Comparison of ENCODE assay signal across 9 cellular contexts in genomic region chr6:35311390-35312075, GRCh38. TPM values are rescaled to one million over a fixed set of nuclear protein-coding genes. Genes with fewer than 3 reads are reported as not detected.
DNase-seq lines count a peak whose midpoint lies in the region; ATAC-seq lines count a peak whose summit lies in the region.
"Had no signal": no experiment of that assay in that cellular context is flagged by ENCODE, and none has a peak within 500 bp of the region (broad histone marks: within the 10 kb centered on the region; RNA-seq: fewer than 3 reads in every experiment).

No MANE protein-coding gene starts in this region.

- POLR2A ChIA-PET in activated naive CD8-positive, alpha-beta T cell treated with anti-CD3 and anti-CD28 coated beads, Interleukin-2, amount 10 ng/mL, durations not matched to agents 7 days and 5 days (lab: Charles Lee): interaction anchor here (2.1 to 3.3 kb wide), 3 partner anchors 12 to 140 kb away, joined by 8 to 86 read pairs (median 9); partner anchors contain the start of genes DEF6 and FANCE

- DNase-seq in T-helper 2 cell treated with Interferon-gamma antibody and Interleukin-4, amounts not matched to agents 5 μg/mL and 100 μg/mL, for 36 hours (ENCODE audit: low spot score): peak; percentile 42
- DNase-seq in activated naive CD8-positive, alpha-beta T cell treated with anti-CD3 and anti-CD28 coated beads, Interleukin-2, amount 10 ng/mL, durations not matched to agents 7 days and 5 days: peak; percentile 70
- DNase-seq in stimulated activated CD4-positive, alpha-beta T cell treated with anti-CD3 and anti-CD28 coated beads, Interleukin-1b, Interleukin-23, amount 100 ng/mL, for 48 hours: peak; percentile 38
- DNase-seq in SHP77 treated with DMSO at 0.1 percent for 48 hours (lab: John Stamatoyannopoulos, UW) (no peak), NCI-H526 treated with DMSO at 0.1 percent for 48 hours (lab: John Stamatoyannopoulos, UW) (no peak), MG63 (no peak)
- DNase-seq: EL had no signal

- no peaks in the 10 kb centered on the region for H3K27me3 Mint-ChIP-seq in T-helper 2 cell treated with Interferon-gamma antibody and Interleukin-4, amounts not matched to agents 5 μg/mL and 100 μg/mL, for 36 hours (ENCODE audit: low read depth)
- no peaks in the 10 kb centered on the region for H3K27me3 Mint-ChIP-seq in activated naive CD8-positive, alpha-beta T cell treated with anti-CD3 and anti-CD28 coated beads, Interleukin-2, amount 10 ng/mL, durations not matched to agents 7 days and 5 days

- no peaks in the 10 kb centered on the region for H3K9me3 Mint-ChIP-seq in T-helper 2 cell treated with Interferon-gamma antibody and Interleukin-4, amounts not matched to agents 5 μg/mL and 100 μg/mL, for 36 hours
- H3K9me3 Mint-ChIP-seq in activated naive CD8-positive, alpha-beta T cell treated with anti-CD3 and anti-CD28 coated beads, Interleukin-2, amount 10 ng/mL, durations not matched to agents 7 days and 5 days: no peaks in the 10 kb centered on the region

- peaks cover 2% of the 10 kb centered on the region for H3K9me3 ChIP-seq in MG63

- peaks cover 17% of the 10 kb centered on the region for H3K27me3 ChIP-seq in MG63

- no peak overlapping the region for H3K4me3 ChIP-seq in MG63

- peaks cover 79% of the 10 kb centered on the region for H3K4me1 Mint-ChIP-seq in T-helper 2 cell treated with Interferon-gamma antibody and Interleukin-4, amounts not matched to agents 5 μg/mL and 100 μg/mL, for 36 hours (ENCODE audit: low read depth)
- H3K4me1 Mint-ChIP-seq in activated naive CD8-positive, alpha-beta T cell treated with anti-CD3 and anti-CD28 coated beads, Interleukin-2, amount 10 ng/mL, durations not matched to agents 7 days and 5 days: peaks cover 65% of the 10 kb centered on the region

- H3K36me3 ChIP-seq in MG63: no peaks in the 10 kb centered on the region

- ATAC-seq in GM18511 (IDR thresholded peaks at IDR 0.05; ENCODE audit: unreplicated experiment) (peak; percentile 46), HG02981 (IDR thresholded peaks at IDR 0.05; ENCODE audit: unreplicated experiment) (no peak)
- peak; percentile 85 for ATAC-seq in activated naive CD8-positive, alpha-beta T cell treated with anti-CD3 and anti-CD28 coated beads, Interleukin-2, amount 10 ng/mL, durations not matched to agents 7 days and 5 days (ENCODE audit: low read depth)

- peak overlapping the region; percentile 73 for H3K4me3 Mint-ChIP-seq in T-helper 2 cell treated with Interferon-gamma antibody and Interleukin-4, amounts not matched to agents 5 μg/mL and 100 μg/mL, for 36 hours
- H3K4me3 Mint-ChIP-seq in activated naive CD8-positive, alpha-beta T cell treated with anti-CD3 and anti-CD28 coated beads, Interleukin-2, amount 10 ng/mL, durations not matched to agents 7 days and 5 days: peak overlapping the region; percentile 79

- peak overlapping the region; percentile 95 for H3K27ac Mint-ChIP-seq in T-helper 2 cell treated with Interferon-gamma antibody and Interleukin-4, amounts not matched to agents 5 μg/mL and 100 μg/mL, for 36 hours
- peak overlapping the region; percentile 97 for H3K27ac Mint-ChIP-seq in activated naive CD8-positive, alpha-beta T cell treated with anti-CD3 and anti-CD28 coated beads, Interleukin-2, amount 10 ng/mL, durations not matched to agents 7 days and 5 days

- H3K36me3 Mint-ChIP-seq in T-helper 2 cell treated with Interferon-gamma antibody and Interleukin-4, amounts not matched to agents 5 μg/mL and 100 μg/mL, for 36 hours (ENCODE audit: low read depth): peaks cover 84% of the 10 kb centered on the region
- H3K36me3 Mint-ChIP-seq in activated naive CD8-positive, alpha-beta T cell treated with anti-CD3 and anti-CD28 coated beads, Interleukin-2, amount 10 ng/mL, durations not matched to agents 7 days and 5 days: peaks cover 56% of the 10 kb centered on the region

RNA-seq across cellular contexts. Expression of gene DEF6, which starts 13.9 kb away (rescaled TPM):
- total RNA-seq in activated naive CD8-positive, alpha-beta T cell treated with anti-CD3 and anti-CD28 coated beads, Interleukin-2, amount 10 ng/mL, durations not matched to agents 7 days and 5 days: 100 to 1,000 TPM; 213 to 216 TPM
- 0.33 TPM in 1 of 2 replicates, not detected in the other for total RNA-seq in MG63 (2014; rRNA removed; shearing (Covaris generic); ENCODE audit: low replicate concordance)

RNA-seq across cellular contexts. Expression of gene PPARD, which starts 30.8 kb away (rescaled TPM):
- total RNA-seq in activated naive CD8-positive, alpha-beta T cell treated with anti-CD3 and anti-CD28 coated beads, Interleukin-2, amount 10 ng/mL, durations not matched to agents 7 days and 5 days: 10 to 100 TPM; 43.0 to 45.9 TPM
- total RNA-seq in MG63 (2014; rRNA removed; shearing (Covaris generic); ENCODE audit: low replicate concordance): 5.9 and 15.7 TPM in 2 replicates

RNA-seq across cellular contexts. Expression of gene ZNF76, which starts 52.0 kb away (rescaled TPM):
- total RNA-seq in activated naive CD8-positive, alpha-beta T cell treated with anti-CD3 and anti-CD28 coated beads, Interleukin-2, amount 10 ng/mL, durations not matched to agents 7 days and 5 days: 10 to 100 TPM; 63.0 to 66.0 TPM
- 14.2 and 14.9 TPM in 2 replicates for total RNA-seq in MG63 (2014; rRNA removed; shearing (Covaris generic); ENCODE audit: low replicate concordance)

Comparison
In these comparisons a context has a peak if more than half of its experiments do, and no peak if none do; other contexts are left out.
1. DNase-seq: peak in T-helper 2 cell treated with Interferon-gamma antibody and Interleukin-4, amounts not matched to agents 5 μg/mL and 100 μg/mL, for 36 hours (single experiment), activated naive CD8-positive, alpha-beta T cell treated with anti-CD3 and anti-CD28 coated beads, Interleukin-2, amount 10 ng/mL, durations not matched to agents 7 days and 5 days (single experiment) and stimulated activated CD4-positive, alpha-beta T cell treated with anti-CD3 and anti-CD28 coated beads, Interleukin-1b, Interleukin-23, amount 100 ng/mL, for 48 hours (single experiment); none in SHP77 treated with DMSO at 0.1 percent for 48 hours (single experiment), NCI-H526 treated with DMSO at 0.1 percent for 48 hours (single experiment) and MG63 (single experiment).
2. RNA of gene DEF6, which starts 13.9 kb away (total RNA-seq): 213 to 216 TPM in activated naive CD8-positive, alpha-beta T cell treated with anti-CD3 and anti-CD28 coated beads, Interleukin-2, amount 10 ng/mL, durations not matched to agents 7 days and 5 days; 0.33 TPM in MG63; every median in the first group is over 100 times any median in the second.